In the genomic region with DNA sequence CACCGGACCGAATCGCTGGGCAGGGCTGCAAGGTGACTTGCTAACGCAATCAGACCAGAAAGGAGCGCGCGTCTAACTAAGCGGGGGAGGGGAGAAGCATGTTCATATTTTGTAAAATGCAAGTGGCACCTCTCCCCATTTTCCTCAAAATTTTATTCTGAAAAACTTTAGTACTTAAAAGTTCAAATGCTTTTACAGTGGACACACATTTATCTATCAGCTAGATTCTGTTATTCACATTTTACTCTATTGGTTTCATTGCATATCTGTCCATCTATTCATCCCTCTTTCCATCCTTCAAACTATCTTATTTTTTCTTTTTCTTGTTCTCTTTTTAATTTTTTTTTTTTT, we compare ENCODE assay signal across 9 cellular contexts. TPM values are rescaled to one million over a fixed set of nuclear protein-coding genes. Genes with fewer than 3 reads are reported as not detected.
DNase-seq lines count a peak whose midpoint lies in the region; ATAC-seq and TF ChIP-seq lines count a peak whose summit lies in the region.
"Had no signal": no experiment of that assay in that cellular context is flagged by ENCODE, and none has a peak within 500 bp of the region (broad histone marks: within the 10 kb centered on the region; RNA-seq: fewer than 3 reads in every experiment).

No MANE protein-coding gene starts in this region.

- H3K27me3 ChIP-seq in hepatocyte (no peaks in the 10 kb centered on the region), suprapubic skin (peaks cover 3% of the 10 kb centered on the region)

- DNase-seq in activated T-cell treated with anti-CD3 and anti-CD28 coated beads, Interleukin-2, amount 50 U/mL, for 72 hours = no peak
- no peak for DNase-seq in activated T-cell treated with anti-CD3 and anti-CD28 coated beads, Interleukin-2, amount 50 U/mL, for 1 hour
- DNase-seq in hepatocyte (ENCODE audit: low spot score) = no peak
- DNase-seq in suprapubic skin (ENCODE audit: low spot score in 2 of 2) = no peak
- no peak for DNase-seq in activated CD8-positive, alpha-beta memory T cell treated with anti-CD3 and anti-CD28 coated beads, Interleukin-2, amount 50 U/mL, for 48 hours
- no peak for DNase-seq in activated CD8-positive, alpha-beta memory T cell treated with anti-CD3 and anti-CD28 coated beads for 24 hours
- DNase-seq in progenitor cell of endocrine pancreas (ENCODE audit: low spot score, unreplicated experiment) = no peak

- H3K4me1 ChIP-seq in hepatocyte (ENCODE audit: insufficient read depth) = peaks cover 11% of the 10 kb centered on the region
- peaks cover 17% of the 10 kb centered on the region for H3K4me1 ChIP-seq in suprapubic skin
- H3K4me1 ChIP-seq: prostate gland had no signal

- peaks cover 0 to under 1% of the 10 kb centered on the region in 2 donors for H3K9me3 Mint-ChIP-seq in activated T-cell treated with anti-CD3 and anti-CD28 coated beads, Interleukin-2, amount 50 U/mL, for 72 hours
- no peaks in the 10 kb centered on the region for H3K9me3 Mint-ChIP-seq in progenitor cell of endocrine pancreas (ENCODE audit: low read depth)

- peak overlapping the region; percentile 71 for H3K4me2 ChIP-seq in hepatocyte

- TF ChIP-seq EP300 in suprapubic skin (IDR thresholded peaks at IDR 0.05) = no peak

- no peak overlapping the region for H2AFZ ChIP-seq in hepatocyte

- TF ChIP-seq CTCF in WI38 (IDR thresholded peaks at IDR 0.05; ENCODE audit: low read depth, low read length) = no peak
- no peak for TF ChIP-seq CTCF in hepatocyte (IDR thresholded peaks at IDR 0.05; ENCODE audit: poor library complexity)
- no peak for TF ChIP-seq CTCF in suprapubic skin (IDR thresholded peaks at IDR 0.05)
- TF ChIP-seq CTCF in progenitor cell of endocrine pancreas (IDR thresholded peaks at IDR 0.05; ENCODE audit: unreplicated experiment) = no peak

- H3K4me1 Mint-ChIP-seq in activated T-cell treated with anti-CD3 and anti-CD28 coated beads, Interleukin-2, amount 50 U/mL, for 72 hours (ENCODE audit: low read depth) = peaks cover 11% of the 10 kb centered on the region
- H3K4me1 Mint-ChIP-seq in progenitor cell of endocrine pancreas (ENCODE audit: low read depth) = peaks cover 30% of the 10 kb centered on the region

- no peak overlapping the region for H3K27ac Mint-ChIP-seq in activated T-cell treated with anti-CD3 and anti-CD28 coated beads, Interleukin-2, amount 50 U/mL, for 72 hours
- no peak overlapping the region for H3K27ac Mint-ChIP-seq in progenitor cell of endocrine pancreas

- no peaks in the 10 kb centered on the region for H3K9me3 ChIP-seq in hepatocyte (ENCODE audit: low read depth)
- H3K9me3 ChIP-seq in suprapubic skin = no peaks in the 10 kb centered on the region
- H3K9me3 ChIP-seq: prostate gland had no signal

- ATAC-seq in activated T-cell treated with anti-CD3 and anti-CD28 coated beads, Interleukin-2, amount 50 U/mL, for 72 hours (replicated peaks in 1 of 2) = no peak

- H3K36me3 ChIP-seq in hepatocyte (replicated peaks; ENCODE audit: insufficient read depth, low read depth) = no peaks in the 10 kb centered on the region
- H3K36me3 ChIP-seq in suprapubic skin = no peaks in the 10 kb centered on the region
- H3K36me3 ChIP-seq: prostate gland had no signal

- H4K20me1 ChIP-seq in hepatocyte (ENCODE audit: insufficient read depth, poor library complexity, severe bottlenecking) = no peaks in the 10 kb centered on the region

- H3K9me2 ChIP-seq in hepatocyte (replicated peaks; ENCODE audit: insufficient read depth) = no peaks in the 10 kb centered on the region

- H3K4me3 ChIP-seq in WI38 (ENCODE audit: low read depth, low read length) (peak overlapping the region; percentile 53), hepatocyte (no peak overlapping the region), suprapubic skin (peak overlapping the region; percentile 36)

- H3K27ac ChIP-seq in hepatocyte (no peak overlapping the region), suprapubic skin (no peak overlapping the region)
- H3K27ac ChIP-seq: prostate gland had no signal

- H3K79me2 ChIP-seq in hepatocyte = no peaks in the 10 kb centered on the region

- peak overlapping the region; percentile 72 to 77 for H3K4me3 Mint-ChIP-seq in activated T-cell treated with anti-CD3 and anti-CD28 coated beads, Interleukin-2, amount 50 U/mL, for 72 hours
- H3K4me3 Mint-ChIP-seq in progenitor cell of endocrine pancreas (ENCODE audit: low read depth) = no peak overlapping the region

- peaks cover 20% of the 10 kb centered on the region for H3K27me3 Mint-ChIP-seq in activated T-cell treated with anti-CD3 and anti-CD28 coated beads, Interleukin-2, amount 50 U/mL, for 72 hours (ENCODE audit: low read depth)
- peaks cover 3% of the 10 kb centered on the region for H3K27me3 Mint-ChIP-seq in progenitor cell of endocrine pancreas

- no peak for TF ChIP-seq POLR2A in suprapubic skin (IDR thresholded peaks at IDR 0.05)

- H3K36me3 Mint-ChIP-seq in activated T-cell treated with anti-CD3 and anti-CD28 coated beads, Interleukin-2, amount 50 U/mL, for 72 hours (ENCODE audit: insufficient read depth in 2 of 2) = no peaks in the 10 kb centered on the region
- H3K36me3 Mint-ChIP-seq in progenitor cell of endocrine pancreas (ENCODE audit: insufficient read depth) = no peaks in the 10 kb centered on the region

- 0% methylated on average over 8 of the region's 8 CpGs for WGBS in hepatocyte (ENCODE audit: low lambda C conversion rate, missing lambda C conversion rate)
- WGBS in suprapubic skin = 0% methylated on average over 8 of the region's 8 CpGs

RNA-seq across cellular contexts. Expression of gene KLHL25, which starts 46.1 kb away (rescaled TPM):
- 1 to 10 TPM; 4.4 to 6.2 TPM for total RNA-seq in activated T-cell treated with anti-CD3 and anti-CD28 coated beads, Interleukin-2, amount 50 U/mL, for 72 hours
- total RNA-seq in hepatocyte = 5.9 and 10.0 TPM in 2 replicates
- 3.7 and 3.9 TPM in 2 replicates for polyA plus RNA-seq in hepatocyte
- total RNA-seq in suprapubic skin = 10 to 100 TPM; 14.4 to 24.8 (median 18.5) TPM
- 15.2 and 16.4 TPM in 2 replicates for total RNA-seq in progenitor cell of endocrine pancreas
